9 cellular contexts compared by ENCODE assay signal in genomic region chr5:148186248-148187003, GRCh38.
DNase-seq lines count a peak whose midpoint lies in the region; ATAC-seq and TF ChIP-seq lines count a peak whose summit lies in the region.
"Had no signal": no experiment of that assay in that cellular context is flagged by ENCODE, and none has a peak within 500 bp of the region (broad histone marks: within the 10 kb centered on the region; RNA-seq: fewer than 3 reads in every experiment).

No MANE protein-coding gene starts in this region.

- TF ChIP-seq POLR2A in NB4 (IDR thresholded peaks at IDR 0.05; ENCODE audit: extremely low read depth, insufficient read length) = no peak

- peak; percentile 68 for ATAC-seq in GM21723 (IDR thresholded peaks at IDR 0.05; ENCODE audit: unreplicated experiment)

- DNase-seq in CD1c-positive myeloid dendritic cell (ENCODE audit: extremely low spot score) = peak; percentile 91
- DNase-seq in NB4 (ENCODE audit: low read depth) = peak; percentile 79
- peak; percentile 5 for DNase-seq in fibroblast of the conjunctiva (ENCODE audit: low read depth)
- no peak for DNase-seq in AG08395 (ENCODE audit: low spot score)
- no peak for DNase-seq in stimulated activated CD4-positive, alpha-beta T cell treated with anti-CD3 and anti-CD28 coated beads, Interleukin-4, amount 100 ng/mL, for 1 hour
- no peak for DNase-seq in NCI-H524 (lab: John Stamatoyannopoulos, UW)
- DNase-seq in foreskin melanocyte = no peak
- DNase-seq: stimulated activated CD4-positive, alpha-beta T cell treated with anti-CD3 and anti-CD28 coated beads, Interleukin-12 subunit alpha, Interleukin-12 subunit beta, amount 100 ng/mL, for 4 hours had no signal

- no peak for TF ChIP-seq CTCF in NB4 (IDR thresholded peaks at IDR 0.05; ENCODE audit: low read depth, low read length)

- H3K4me3 ChIP-seq in NB4 (ENCODE audit: low read depth, low read length) = no peak overlapping the region

Comparison
In these comparisons a context has a peak if more than half of its experiments do, and no peak if none do; other contexts are left out.
1. DNase-seq: peak in CD1c-positive myeloid dendritic cell (single experiment), NB4 (single experiment) and fibroblast of the conjunctiva (single experiment); none in AG08395 (single experiment), stimulated activated CD4-positive, alpha-beta T cell treated with anti-CD3 and anti-CD28 coated beads, Interleukin-4, amount 100 ng/mL, for 1 hour (single experiment), NCI-H524 (0 of 2) and foreskin melanocyte (single experiment).